In the genomic region with DNA sequence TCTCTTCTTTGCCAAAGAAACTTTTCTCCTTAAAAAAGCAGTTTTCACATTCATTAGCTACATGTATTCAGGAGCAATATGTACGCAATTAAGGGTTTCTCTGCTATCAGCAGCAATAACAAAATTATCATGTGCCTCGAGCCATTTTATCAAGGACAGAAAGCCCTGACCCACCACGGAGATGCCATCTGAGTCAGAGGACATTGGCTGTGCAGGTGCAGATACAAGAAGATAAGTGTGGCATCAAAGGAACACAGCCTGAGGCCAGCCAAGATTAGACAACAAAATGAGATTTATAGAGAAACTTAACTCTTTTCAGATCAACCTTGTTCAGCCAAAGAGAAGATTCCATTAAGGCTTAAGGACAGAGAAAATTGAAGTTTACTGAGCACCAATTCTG, we compare ENCODE assay signal across 19 cellular contexts.
"Had no signal": no experiment of that assay in that cellular context is flagged by ENCODE, and none has a peak within 500 bp of the region (broad histone marks: within the 10 kb centered on the region; RNA-seq: fewer than 3 reads in every experiment).

No MANE protein-coding gene starts in this region.

- H3K27ac ChIP-seq: RWPE1 had no signal

- FAIRE-seq: HTR-8/SVneo had no signal

- DNase-seq: KBM-7, MV-4-11, NCI-H1048, NCI-H1105, NCI-H1417 treated with DMSO at 0.1 percent for 48 hours, NCI-H146, NCI-H1694 treated with DMSO at 0.1 percent for 48 hours, NCI-H1930, NCI-H2081, NCI-H2107, NCI-H2227 treated with DMSO at 0.1 percent for 48 hours, NCI-H524, NCI-H69, NCI-H774, PC-3, SHP77 had no signal

- ATAC-seq: Panc1, PC-3 had no signal
